40 cellular contexts compared by ENCODE assay signal in genomic region chr5:122836947-122837346, GRCh38.
"Had no signal": no experiment of that assay in that cellular context is flagged by ENCODE, and none has a peak within 500 bp of the region (broad histone marks: within the 10 kb centered on the region; RNA-seq: fewer than 3 reads in every experiment).

No MANE protein-coding gene starts in this region.

- H3K4me3 ChIP-seq: adrenal gland, ascending aorta, body of pancreas, breast epithelium, cardiac muscle cell had no signal

- ATAC-seq: activated naive CD4-positive, alpha-beta T cell treated with anti-CD3 and anti-CD28 coated beads, Interleukin-2, amount 50 U/mL, for 72 hours; activated naive CD8-positive, alpha-beta T cell treated with anti-CD3 and anti-CD28 coated beads, Interleukin-2, amount 50 U/mL, for 24 hours; activated T-cell treated with anti-CD3 and anti-CD28 coated beads, Interleukin-2, amount 50 U/mL, for 4 hours; activated T-cell treated with anti-CD3 and anti-CD28 coated beads, Interleukin-2, amount 50 U/mL, for 72 hours; activated T-helper 17 cell treated with anti-CD3 and anti-CD28 coated beads, Interleukin-2, amount 50 U/mL, for 72 hours; body of pancreas had no signal

- H3K4me1 Mint-ChIP-seq: activated naive CD8-positive, alpha-beta T cell treated with anti-CD3 and anti-CD28 coated beads for 36 hours; activated naive CD8-positive, alpha-beta T cell treated with anti-CD3 and anti-CD28 coated beads, Interleukin-2, amount 10 ng/mL, durations not matched to agents 7 days and 5 days; brain; central memory CD8-positive, alpha-beta T cell had no signal

- H3K36me3 ChIP-seq: adrenal gland, ascending aorta, brain microvascular endothelial cell, breast epithelium, cardiac muscle cell had no signal

- H3K27ac Mint-ChIP-seq: activated naive CD4-positive, alpha-beta T cell treated with anti-CD3 and anti-CD28 coated beads for 36 hours; activated naive CD4-positive, alpha-beta T cell treated with anti-CD3 and anti-CD28 coated beads, Interleukin-2, amount 10 ng/mL, durations not matched to agents 7 days and 5 days; activated naive CD4-positive, alpha-beta T cell treated with anti-CD3 and anti-CD28 coated beads, Interleukin-2, amount 50 U/mL, for 24 hours; activated naive CD4-positive, alpha-beta T cell treated with anti-CD3 and anti-CD28 coated beads, Interleukin-2, amount 50 U/mL, for 72 hours; activated naive CD8-positive, alpha-beta T cell; activated naive CD8-positive, alpha-beta T cell treated with anti-CD3 and anti-CD28 coated beads for 36 hours; activated naive CD8-positive, alpha-beta T cell treated with anti-CD3 and anti-CD28 coated beads, Interleukin-2, amount 10 ng/mL, durations not matched to agents 7 days and 5 days; activated naive CD8-positive, alpha-beta T cell treated with anti-CD3 and anti-CD28 coated beads, Interleukin-2, amount 50 U/mL, for 24 hours; activated T-cell treated with anti-CD3 and anti-CD28 coated beads, Interleukin-2, amount 50 U/mL, for 24 hours; activated T-cell treated with anti-CD3 and anti-CD28 coated beads, Interleukin-2, amount 50 U/mL, for 72 hours; activated T-helper 1 cell treated with anti-CD3 and anti-CD28 coated beads, Interleukin-12 subunit alpha, Interleukin-12 subunit beta, Interleukin-2, Interleukin-4 antibody, amounts not matched to agents 30 ng/mL and 10 ng/mL and 1 ng/mL, durations not matched to agents 14 hours and 24 hours and 36 hours; activated T-helper 17 cell treated with anti-CD3 and anti-CD28 coated beads, Interleukin-2, amount 50 U/mL, for 72 hours; activated T-helper 2 cell treated with anti-CD3 and anti-CD28 coated beads, Interferon-gamma antibody, Interleukin-2, Interleukin-4, amounts not matched to agents 10 μg/mL and 5 μg/mL and 100 μg/mL, durations not matched to agents 14 hours and 24 hours and 36 hours; brain had no signal

- H3K9me3 Mint-ChIP-seq: activated naive CD4-positive, alpha-beta T cell treated with anti-CD3 and anti-CD28 coated beads for 36 hours; activated naive CD4-positive, alpha-beta T cell treated with anti-CD3 and anti-CD28 coated beads, Interleukin-2, amount 10 ng/mL, durations not matched to agents 7 days and 5 days; activated naive CD4-positive, alpha-beta T cell treated with anti-CD3 and anti-CD28 coated beads, Interleukin-2, amount 50 U/mL, for 24 hours; activated naive CD4-positive, alpha-beta T cell treated with anti-CD3 and anti-CD28 coated beads, Interleukin-2, amount 50 U/mL, for 72 hours; activated naive CD8-positive, alpha-beta T cell treated with anti-CD3 and anti-CD28 coated beads for 36 hours; activated naive CD8-positive, alpha-beta T cell treated with anti-CD3 and anti-CD28 coated beads, Interleukin-2, amount 50 U/mL, for 24 hours; activated T-cell treated with anti-CD3 and anti-CD28 coated beads, Interleukin-2, amount 50 U/mL, for 24 hours; activated T-cell treated with anti-CD3 and anti-CD28 coated beads, Interleukin-2, amount 50 U/mL, for 4 hours; activated T-cell treated with anti-CD3 and anti-CD28 coated beads, Interleukin-2, amount 50 U/mL, for 72 hours; activated T-helper 1 cell treated with anti-CD3 and anti-CD28 coated beads, Interleukin-12 subunit alpha, Interleukin-12 subunit beta, Interleukin-2, Interleukin-4 antibody, amounts not matched to agents 30 ng/mL and 10 ng/mL and 1 ng/mL, durations not matched to agents 14 hours and 24 hours and 36 hours; activated T-helper 17 cell treated with anti-CD3 and anti-CD28 coated beads, Interleukin-2, amount 50 U/mL, for 72 hours; activated T-helper 2 cell treated with anti-CD3 and anti-CD28 coated beads, Interferon-gamma antibody, Interleukin-2, Interleukin-4, amounts not matched to agents 10 μg/mL and 5 μg/mL and 100 μg/mL, durations not matched to agents 14 hours and 24 hours and 36 hours; central memory CD8-positive, alpha-beta T cell had no signal

- H3K4me3 Mint-ChIP-seq: activated naive CD4-positive, alpha-beta T cell treated with anti-CD3 and anti-CD28 coated beads for 36 hours; activated naive CD4-positive, alpha-beta T cell treated with anti-CD3 and anti-CD28 coated beads, Interleukin-2, amount 10 ng/mL, durations not matched to agents 7 days and 5 days; activated naive CD4-positive, alpha-beta T cell treated with anti-CD3 and anti-CD28 coated beads, Interleukin-2, amount 50 U/mL, for 24 hours; activated naive CD8-positive, alpha-beta T cell; activated naive CD8-positive, alpha-beta T cell treated with anti-CD3 and anti-CD28 coated beads for 36 hours; activated naive CD8-positive, alpha-beta T cell treated with anti-CD3 and anti-CD28 coated beads, Interleukin-2, amount 10 ng/mL, durations not matched to agents 7 days and 5 days; activated naive CD8-positive, alpha-beta T cell treated with anti-CD3 and anti-CD28 coated beads, Interleukin-2, amount 50 U/mL, for 24 hours; activated T-cell treated with anti-CD3 and anti-CD28 coated beads, Interleukin-2, amount 50 U/mL, for 24 hours; activated T-cell treated with anti-CD3 and anti-CD28 coated beads, Interleukin-2, amount 50 U/mL, for 4 hours; activated T-cell treated with anti-CD3 and anti-CD28 coated beads, Interleukin-2, amount 50 U/mL, for 72 hours; activated T-helper 1 cell treated with anti-CD3 and anti-CD28 coated beads, Interleukin-12 subunit alpha, Interleukin-12 subunit beta, Interleukin-2, Interleukin-4 antibody, amounts not matched to agents 30 ng/mL and 10 ng/mL and 1 ng/mL, durations not matched to agents 14 hours and 24 hours and 36 hours; activated T-helper 17 cell treated with anti-CD3 and anti-CD28 coated beads, Interleukin-2, amount 50 U/mL, for 72 hours; brain; central memory CD8-positive, alpha-beta T cell had no signal

- H3K27me3 Mint-ChIP-seq: activated T-helper 17 cell treated with anti-CD3 and anti-CD28 coated beads, Interleukin-2, amount 50 U/mL, for 72 hours; central memory CD8-positive, alpha-beta T cell had no signal

- H3K4me1 ChIP-seq: adrenal gland, ascending aorta, body of pancreas, breast epithelium had no signal

- H3K27me3 ChIP-seq: adrenal gland, ascending aorta, body of pancreas, brain microvascular endothelial cell, breast epithelium, cardiac muscle cell had no signal

- DNase-seq: activated effector memory CD4-positive, alpha-beta T cell treated with anti-CD3 and anti-CD28 coated beads, Interleukin-2, amount 50 U/mL, for 16 hours; activated effector memory CD4-positive, alpha-beta T cell treated with Interleukin-2 at 50 U/mL for 16 hours; activated gamma-delta T cell; activated gamma-delta T cell treated with Interleukin-2 at 50 U/mL for 16 hours; activated naive CD4-positive, alpha-beta T cell; activated naive CD4-positive, alpha-beta T cell treated with anti-CD3 and anti-CD28 coated beads for 36 hours; activated naive CD4-positive, alpha-beta T cell treated with anti-CD3 and anti-CD28 coated beads, Interleukin-2, amount 10 ng/mL, durations not matched to agents 7 days and 5 days; activated naive CD4-positive, alpha-beta T cell treated with anti-CD3 and anti-CD28 coated beads, Interleukin-2, amount 50 U/mL, for 16 hours; activated naive CD4-positive, alpha-beta T cell treated with Interleukin-2 at 50 U/mL for 16 hours; activated naive CD8-positive, alpha-beta T cell treated with anti-CD3 and anti-CD28 coated beads for 36 hours; activated naive CD8-positive, alpha-beta T cell treated with anti-CD3 and anti-CD28 coated beads, Interleukin-2, amount 10 ng/mL, durations not matched to agents 7 days and 5 days; activated naive CD8-positive, alpha-beta T cell treated with anti-CD3 and anti-CD28 coated beads, Interleukin-2, amount 50 U/mL, for 24 hours; activated T-cell treated with anti-CD3 and anti-CD28 coated beads, Interleukin-2, amount 50 U/mL, for 1 hour; activated T-cell treated with anti-CD3 and anti-CD28 coated beads, Interleukin-2, amount 50 U/mL, for 24 hours; activated T-cell treated with anti-CD3 and anti-CD28 coated beads, Interleukin-2, amount 50 U/mL, for 4 hours; activated T-cell treated with anti-CD3 and anti-CD28 coated beads, Interleukin-2, amount 50 U/mL, for 48 hours; activated T-cell treated with anti-CD3 and anti-CD28 coated beads, Interleukin-2, amount 50 U/mL, for 72 hours; adrenal gland; amniotic stem cell; amygdala; anterior cingulate cortex; aorta; body of pancreas; brain microvascular endothelial cell; caudate nucleus; central memory CD4-positive, alpha-beta T cell; cerebellar nuclear complex had no signal

- FAIRE-seq: astrocyte, bronchial epithelial cell had no signal

- H3K27ac ChIP-seq: adrenal gland, ascending aorta, body of pancreas, brain microvascular endothelial cell, breast epithelium, cardiac muscle cell had no signal

- H3K9me3 ChIP-seq: adrenal gland, ascending aorta, body of pancreas, breast epithelium had no signal
